ENCODE assay signal across 11 cellular contexts in the genomic region with DNA sequence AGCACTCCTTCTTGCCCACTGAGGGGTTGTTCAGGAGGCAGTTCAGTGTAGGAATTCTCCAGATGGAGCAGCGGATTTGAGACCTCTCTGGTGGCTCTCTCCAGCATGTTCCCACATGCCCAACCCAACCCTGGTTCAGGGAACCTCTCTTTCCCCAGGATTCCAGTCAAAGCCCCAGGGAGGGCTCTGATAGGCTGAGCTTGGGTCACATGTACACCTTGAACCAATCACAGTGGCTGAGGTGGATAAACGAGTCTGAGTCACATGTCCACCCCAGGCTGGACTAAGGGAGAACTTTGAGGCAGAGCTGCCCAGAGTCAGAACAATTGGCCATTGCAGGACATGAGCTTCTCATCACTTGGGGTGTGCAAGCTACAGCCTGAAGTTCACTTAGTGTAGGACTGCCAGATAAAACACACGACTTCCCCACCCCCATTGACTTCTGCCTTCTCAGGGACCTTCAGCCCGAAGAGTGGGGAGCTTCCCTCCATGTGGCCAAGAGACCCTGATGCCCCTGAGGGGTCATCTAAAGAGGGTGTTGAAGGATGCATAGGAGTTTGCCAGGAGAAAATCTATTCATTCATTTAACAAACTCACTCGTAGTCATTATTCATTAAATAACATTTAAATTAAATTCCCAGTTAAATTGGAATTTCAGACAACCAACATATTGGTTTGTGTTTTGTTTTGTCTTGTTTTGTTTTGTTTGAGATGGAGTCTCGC. TPM values are rescaled to one million over a fixed set of nuclear protein-coding genes. Genes with fewer than 3 reads are reported as not detected.
DNase-seq lines count a peak whose midpoint lies in the region; ATAC-seq and TF ChIP-seq lines count a peak whose summit lies in the region.
"Had no signal": no experiment of that assay in that cellular context is flagged by ENCODE, and none has a peak within 500 bp of the region (broad histone marks: within the 10 kb centered on the region; RNA-seq: fewer than 3 reads in every experiment).

No MANE protein-coding gene starts in this region.

- no peak for ATAC-seq in CD4-positive, alpha-beta T cell (ENCODE audit: poor library complexity)
- ATAC-seq in RWPE2 (ENCODE audit: low read depth) (peak; percentile 77), upper lobe of left lung (ENCODE audit: low FRiP score in 2 of 2) (no peak), GM18907 (IDR thresholded peaks at IDR 0.05; ENCODE audit: unreplicated experiment) (no peak), GM18870 (IDR thresholded peaks at IDR 0.05; ENCODE audit: unreplicated experiment) (no peak)
- ATAC-seq: sciatic nerve; stimulated activated naive CD8-positive, alpha-beta T cell treated with anti-CD3 and anti-CD28 coated beads, Interleukin-15, amount 100 ng/mL, for 72 hours had no signal

- H3K4me1 ChIP-seq in RWPE2 (ENCODE audit: insufficient read depth, poor library complexity, severe bottlenecking) (peaks cover 10% of the 10 kb centered on the region), upper lobe of left lung (peaks cover 17 to 30% (median 22%) of the 10 kb centered on the region in 4 donors), ovary (ENCODE audit: insufficient read depth) (peaks cover 3% of the 10 kb centered on the region)

- intact Hi-C loops in CD4-positive, alpha-beta T cell (cut with DNase I, micrococcal nuclease): no loop called here
- intact Hi-C loops in ovary (cut with DNase I): no loop called here

- peak overlapping the region; percentile 82 for H3K27ac Mint-ChIP-seq in CD4-positive, alpha-beta T cell

- CTCF ChIA-PET in CD4-positive, alpha-beta T cell (lab: Charles Lee): interaction anchor here (0.6 kb wide), 1 partner anchor 267 kb away, joined by 3 read pairs; no protein-coding TSS in a partner anchor
- CTCF ChIA-PET in HEK293T (lab: Yijun Ruan, JAX): no interaction called here

- H3K36me3 ChIP-seq in RWPE2 (ENCODE audit: low read depth): no peaks in the 10 kb centered on the region
- no peaks in the 10 kb centered on the region for H3K36me3 ChIP-seq in upper lobe of left lung
- no peaks in the 10 kb centered on the region for H3K36me3 ChIP-seq in ovary
- H3K36me3 ChIP-seq: left ventricle myocardium inferior had no signal

- no peak overlapping the region for H3K4me3 Mint-ChIP-seq in CD4-positive, alpha-beta T cell
- H3K4me3 Mint-ChIP-seq: stimulated activated naive CD8-positive, alpha-beta T cell treated with anti-CD3 and anti-CD28 coated beads, Interleukin-15, amount 100 ng/mL, for 72 hours had no signal

- TF ChIP-seq CTCF in CD4-positive, alpha-beta T cell (IDR thresholded peaks at IDR 0.05): no peak
- TF ChIP-seq CTCF in RWPE2 (IDR thresholded peaks at IDR 0.05; ENCODE audit: poor library complexity, severe bottlenecking) (no peak), upper lobe of left lung (IDR thresholded peaks at IDR 0.05) (no peak), ovary (IDR thresholded peaks at IDR 0.05) (no peak)

- TF ChIP-seq EP300 in upper lobe of left lung (IDR thresholded peaks at IDR 0.05): no peak
- no peak for TF ChIP-seq EP300 in ovary (IDR thresholded peaks at IDR 0.05)

- H3K27ac ChIP-seq in CD4-positive, alpha-beta T cell (ENCODE audit: low read depth, low read length): peak overlapping the region; percentile 7
- no peak overlapping the region for H3K27ac ChIP-seq in RWPE2 (ENCODE audit: poor library complexity, severe bottlenecking)
- no peak overlapping the region for H3K27ac ChIP-seq in upper lobe of left lung
- no peak overlapping the region for H3K27ac ChIP-seq in ovary
- H3K27ac ChIP-seq: left ventricle myocardium inferior had no signal

- no peak for DNase-seq in CD4-positive, alpha-beta T cell
- DNase-seq in HEK293T (ENCODE audit: extremely low spot score): peak; percentile 56
- DNase-seq in RWPE2 (ENCODE audit: low spot score): no peak
- DNase-seq in fibroblast of peridontal ligament (ENCODE audit: extremely low read depth): peak; percentile 34
- DNase-seq in upper lobe of left lung: no peak
- no peak for DNase-seq in ovary
- DNase-seq: left ventricle myocardium inferior; stimulated activated naive CD8-positive, alpha-beta T cell treated with anti-CD3 and anti-CD28 coated beads, Interleukin-15, amount 100 ng/mL, for 72 hours had no signal

- H3K27me3 ChIP-seq in CD4-positive, alpha-beta T cell (ENCODE audit: control insufficient read depth, insufficient read depth, low read length): no peaks in the 10 kb centered on the region
- H3K27me3 ChIP-seq in RWPE2 (ENCODE audit: insufficient read depth, poor library complexity, severe bottlenecking) (no peaks in the 10 kb centered on the region), upper lobe of left lung (no peaks in the 10 kb centered on the region), ovary (no peaks in the 10 kb centered on the region)

- no peak for TF ChIP-seq POLR2A in upper lobe of left lung (IDR thresholded peaks at IDR 0.05)
- TF ChIP-seq POLR2A in ovary (IDR thresholded peaks at IDR 0.05): no peak

- no peaks in the 10 kb centered on the region for H3K9me3 ChIP-seq in CD4-positive, alpha-beta T cell (ENCODE audit: control insufficient read depth, low read length)
- H3K9me3 ChIP-seq in RWPE2 (ENCODE audit: severe bottlenecking) (no peaks in the 10 kb centered on the region), upper lobe of left lung (no peaks in the 10 kb centered on the region), ovary (no peaks in the 10 kb centered on the region)
- H3K9me3 ChIP-seq: left ventricle myocardium inferior had no signal

- peaks cover 48% of the 10 kb centered on the region for H3K4me1 Mint-ChIP-seq in CD4-positive, alpha-beta T cell (ENCODE audit: low read depth)

- H3K27me3 Mint-ChIP-seq in CD4-positive, alpha-beta T cell: no peaks in the 10 kb centered on the region
- H3K27me3 Mint-ChIP-seq: stimulated activated naive CD8-positive, alpha-beta T cell treated with anti-CD3 and anti-CD28 coated beads, Interleukin-15, amount 100 ng/mL, for 72 hours had no signal

- POLR2A ChIA-PET in CD4-positive, alpha-beta T cell (lab: Charles Lee): interaction anchor here (1.5 to 7.9 kb wide), 2 partner anchors 15 to 93 kb away, joined by 3 to 99 read pairs; no protein-coding TSS in a partner anchor
- POLR2A ChIA-PET in HEK293T (lab: Yijun Ruan, JAX): no interaction called here

- WGBS in upper lobe of left lung, 2 donors: 77 to 98% methylated on average over 4 to 6 of the region's 6 CpGs
- 53 to 63% (median 53%) methylated on average over 6 of the region's 6 CpGs for WGBS in ovary, 3 donors

- no peaks in the 10 kb centered on the region for H3K9me3 Mint-ChIP-seq in CD4-positive, alpha-beta T cell
- H3K9me3 Mint-ChIP-seq: stimulated activated naive CD8-positive, alpha-beta T cell treated with anti-CD3 and anti-CD28 coated beads, Interleukin-15, amount 100 ng/mL, for 72 hours had no signal

- peaks cover 3% of the 10 kb centered on the region for H3K36me3 Mint-ChIP-seq in CD4-positive, alpha-beta T cell (ENCODE audit: low read depth)

- no peak overlapping the region for H3K4me3 ChIP-seq in RWPE2 (ENCODE audit: severe bottlenecking)
- no peak overlapping the region for H3K4me3 ChIP-seq in upper lobe of left lung
- no peak overlapping the region for H3K4me3 ChIP-seq in ovary
- H3K4me3 ChIP-seq: left ventricle myocardium inferior had no signal

TF ChIP-seq in HEK293T, 16 proteins besides CTCF, POLR2A, EP300 and RAD21:
- TF ChIP-seq SP1 (IDR thresholded peaks at IDR 0.05) (no peak), CTBP1 (IDR thresholded peaks at IDR 0.05; ENCODE audit: borderline replicate concordance) (no peak), TARDBP (IDR thresholded peaks at IDR 0.05) (no peak), L3MBTL2 (conservative IDR thresholded peaks at IDR 0.05) (peak; percentile 93)

RNA-seq across cellular contexts. Expression of a gene that starts 4.0 kb away (rescaled TPM):
- total RNA-seq in CD4-positive, alpha-beta T cell: 10 to 100 TPM; 16.1 to 16.4 TPM
- 10 to 100 TPM in 4 of 6 donors, 1 to 10 TPM in 2; 9.3 to 67.1 (median 27.5) TPM for total RNA-seq in upper lobe of left lung
- 10 to 100 TPM in 3 of 7 donors, 1 to 10 TPM in 4; 7.8 to 12.2 (median 9.9) TPM for total RNA-seq in ovary
- polyA plus RNA-seq in ovary: 1 to 10 TPM; 2.4 to 5.7 TPM

RNA-seq across cellular contexts. Expression of a gene that starts 6.9 kb away (rescaled TPM):
- total RNA-seq in CD4-positive, alpha-beta T cell: 10 to 100 TPM; 20.5 to 22.5 TPM
- 10 to 100 TPM in 1 of 6 donors, 1 to 10 TPM in 5; 2.6 to 13.2 (median 8.6) TPM for total RNA-seq in upper lobe of left lung
- under 1 TPM; 0.31 to 0.89 (median 0.57) TPM for total RNA-seq in ovary
- polyA plus RNA-seq in ovary: under 1 TPM; 0.22 to 0.70 TPM

RNA-seq across cellular contexts. Expression of a gene that starts 59.4 kb away (rescaled TPM):
- 1 to 10 TPM; 4.6 to 5.6 TPM for total RNA-seq in CD4-positive, alpha-beta T cell
- 10 to 100 TPM; 11.0 to 65.1 (median 30.3) TPM for total RNA-seq in upper lobe of left lung
- 10 to 100 TPM; 16.5 to 63.2 (median 48.9) TPM for total RNA-seq in ovary
- polyA plus RNA-seq in ovary: 10 to 100 TPM; 12.8 to 13.6 TPM

Comparison
In these comparisons a context has a peak if more than half of its experiments do, and no peak if none do; other contexts are left out.
1. DNase-seq: peak in HEK293T (single experiment) and fibroblast of peridontal ligament (single experiment); none in CD4-positive, alpha-beta T cell (0 of 10), RWPE2 (single experiment), upper lobe of left lung (0 of 2) and ovary (0 of 5).